Comparison of ENCODE assay signal across 36 cellular contexts in genomic region chr11:90717522-90717921, GRCh38.
"Had no signal": no experiment of that assay in that cellular context is flagged by ENCODE, and none has a peak within 500 bp of the region (broad histone marks: within the 10 kb centered on the region; RNA-seq: fewer than 3 reads in every experiment).

No MANE protein-coding gene starts in this region.

- H3K4me3 Mint-ChIP-seq: activated CD4-positive, alpha-beta memory T cell treated with anti-CD3 and anti-CD28 coated beads, Interleukin-2, amount 10 ng/mL, durations not matched to agents 7 days and 5 days; activated CD4-positive, alpha-beta T cell treated with anti-CD3 and anti-CD28 coated beads for 36 hours; activated CD4-positive, alpha-beta T cell treated with anti-CD3 and anti-CD28 coated beads, Interleukin-2, amount 10 ng/mL, durations not matched to agents 7 days and 5 days; activated CD8-positive, alpha-beta memory T cell treated with anti-CD3 and anti-CD28 coated beads, Interleukin-2, amount 10 ng/mL, durations not matched to agents 7 days and 5 days; activated CD8-positive, alpha-beta T cell treated with anti-CD3 and anti-CD28 coated beads, Interleukin-2, amount 10 ng/mL, durations not matched to agents 7 days and 5 days; activated naive CD4-positive, alpha-beta T cell treated with anti-CD3 and anti-CD28 coated beads, Interleukin-2, amount 10 ng/mL, durations not matched to agents 7 days and 5 days; activated naive CD4-positive, alpha-beta T cell treated with anti-CD3 and anti-CD28 coated beads, Interleukin-2, amount 50 U/mL, for 24 hours; activated naive CD8-positive, alpha-beta T cell; activated naive CD8-positive, alpha-beta T cell treated with anti-CD3 and anti-CD28 coated beads, Interleukin-2, amount 10 ng/mL, durations not matched to agents 7 days and 5 days; activated naive CD8-positive, alpha-beta T cell treated with anti-CD3 and anti-CD28 coated beads, Interleukin-2, amount 50 U/mL, for 24 hours; activated T-cell treated with anti-CD3 and anti-CD28 coated beads, Interleukin-2, amount 50 U/mL, for 24 hours; brain; central memory CD8-positive, alpha-beta T cell; T-helper 1 cell treated with Interleukin-12 subunit alpha and Interleukin-12 subunit beta and Interleukin-4 antibody, amounts not matched to agents 30 μg/mL and 1 μg/mL, for 36 hours; T-helper 2 cell treated with Interferon-gamma antibody and Interleukin-4, amounts not matched to agents 5 μg/mL and 100 μg/mL, for 36 hours had no signal

- H3K4me1 Mint-ChIP-seq: activated CD4-positive, alpha-beta memory T cell treated with anti-CD3 and anti-CD28 coated beads, Interleukin-2, amount 10 ng/mL, durations not matched to agents 7 days and 5 days; activated CD4-positive, alpha-beta T cell treated with anti-CD3 and anti-CD28 coated beads for 36 hours; activated CD4-positive, alpha-beta T cell treated with anti-CD3 and anti-CD28 coated beads, Interleukin-2, amount 10 ng/mL, durations not matched to agents 7 days and 5 days; activated CD8-positive, alpha-beta memory T cell treated with anti-CD3 and anti-CD28 coated beads, Interleukin-2, amount 10 ng/mL, durations not matched to agents 7 days and 5 days; activated naive CD4-positive, alpha-beta T cell treated with anti-CD3 and anti-CD28 coated beads, Interleukin-2, amount 10 ng/mL, durations not matched to agents 7 days and 5 days; activated naive CD4-positive, alpha-beta T cell treated with anti-CD3 and anti-CD28 coated beads, Interleukin-2, amount 50 U/mL, for 24 hours; activated naive CD8-positive, alpha-beta T cell treated with anti-CD3 and anti-CD28 coated beads, Interleukin-2, amount 10 ng/mL, durations not matched to agents 7 days and 5 days; activated naive CD8-positive, alpha-beta T cell treated with anti-CD3 and anti-CD28 coated beads, Interleukin-2, amount 50 U/mL, for 24 hours; brain; central memory CD8-positive, alpha-beta T cell had no signal

- H3K36me3 ChIP-seq: ascending aorta, cardiac muscle cell had no signal

- H3K27me3 Mint-ChIP-seq: activated CD4-positive, alpha-beta memory T cell treated with anti-CD3 and anti-CD28 coated beads, Interleukin-2, amount 10 ng/mL, durations not matched to agents 7 days and 5 days; activated CD4-positive, alpha-beta T cell treated with anti-CD3 and anti-CD28 coated beads for 36 hours; activated CD4-positive, alpha-beta T cell treated with anti-CD3 and anti-CD28 coated beads, Interleukin-2, amount 10 ng/mL, durations not matched to agents 7 days and 5 days; activated CD8-positive, alpha-beta memory T cell treated with anti-CD3 and anti-CD28 coated beads, Interleukin-2, amount 10 ng/mL, durations not matched to agents 7 days and 5 days; activated naive CD4-positive, alpha-beta T cell treated with anti-CD3 and anti-CD28 coated beads, Interleukin-2, amount 10 ng/mL, durations not matched to agents 7 days and 5 days; activated naive CD4-positive, alpha-beta T cell treated with anti-CD3 and anti-CD28 coated beads, Interleukin-2, amount 50 U/mL, for 24 hours; activated naive CD8-positive, alpha-beta T cell; activated naive CD8-positive, alpha-beta T cell treated with anti-CD3 and anti-CD28 coated beads, Interleukin-2, amount 10 ng/mL, durations not matched to agents 7 days and 5 days; activated naive CD8-positive, alpha-beta T cell treated with anti-CD3 and anti-CD28 coated beads, Interleukin-2, amount 50 U/mL, for 24 hours; activated T-cell treated with anti-CD3 and anti-CD28 coated beads, Interleukin-2, amount 50 U/mL, for 24 hours; brain; central memory CD8-positive, alpha-beta T cell had no signal

- H3K27ac Mint-ChIP-seq: activated CD4-positive, alpha-beta memory T cell treated with anti-CD3 and anti-CD28 coated beads, Interleukin-2, amount 10 ng/mL, durations not matched to agents 7 days and 5 days; activated CD4-positive, alpha-beta T cell treated with anti-CD3 and anti-CD28 coated beads for 36 hours; activated CD4-positive, alpha-beta T cell treated with anti-CD3 and anti-CD28 coated beads, Interleukin-2, amount 10 ng/mL, durations not matched to agents 7 days and 5 days; activated CD8-positive, alpha-beta memory T cell treated with anti-CD3 and anti-CD28 coated beads, Interleukin-2, amount 10 ng/mL, durations not matched to agents 7 days and 5 days; activated CD8-positive, alpha-beta T cell treated with anti-CD3 and anti-CD28 coated beads, Interleukin-2, amount 10 ng/mL, durations not matched to agents 7 days and 5 days; activated naive CD4-positive, alpha-beta T cell treated with anti-CD3 and anti-CD28 coated beads, Interleukin-2, amount 10 ng/mL, durations not matched to agents 7 days and 5 days; activated naive CD4-positive, alpha-beta T cell treated with anti-CD3 and anti-CD28 coated beads, Interleukin-2, amount 50 U/mL, for 24 hours; activated naive CD8-positive, alpha-beta T cell; activated naive CD8-positive, alpha-beta T cell treated with anti-CD3 and anti-CD28 coated beads, Interleukin-2, amount 10 ng/mL, durations not matched to agents 7 days and 5 days; activated naive CD8-positive, alpha-beta T cell treated with anti-CD3 and anti-CD28 coated beads, Interleukin-2, amount 50 U/mL, for 24 hours; activated T-cell treated with anti-CD3 and anti-CD28 coated beads, Interleukin-2, amount 50 U/mL, for 24 hours; activated T-helper 2 cell treated with anti-CD3 and anti-CD28 coated beads, Interferon-gamma antibody, Interleukin-2, Interleukin-4, amounts not matched to agents 10 μg/mL and 5 μg/mL and 100 μg/mL, durations not matched to agents 14 hours and 24 hours and 36 hours; brain; T-helper 1 cell treated with Interleukin-12 subunit alpha and Interleukin-12 subunit beta and Interleukin-4 antibody, amounts not matched to agents 30 μg/mL and 1 μg/mL, for 36 hours; T-helper 2 cell treated with Interferon-gamma antibody and Interleukin-4, amounts not matched to agents 5 μg/mL and 100 μg/mL, for 36 hours had no signal

- DNase-seq: activated CD4-positive, alpha-beta memory T cell treated with anti-CD3 and anti-CD28 coated beads, Interleukin-2, amount 10 ng/mL, durations not matched to agents 7 days and 5 days; activated CD4-positive, alpha-beta T cell treated with anti-CD3 and anti-CD28 coated beads for 1 hour; activated CD4-positive, alpha-beta T cell treated with anti-CD3 and anti-CD28 coated beads for 36 hours; activated CD4-positive, alpha-beta T cell treated with anti-CD3 and anti-CD28 coated beads for 48 hours; activated CD4-positive, alpha-beta T cell treated with anti-CD3 and anti-CD28 coated beads, Interleukin-2, amount 10 ng/mL, durations not matched to agents 7 days and 5 days; activated CD4-positive, alpha-beta T cell treated with anti-CD3 and anti-CD28 coated beads, Interleukin-2, amount 50 U/mL, for 48 hours; activated CD4-positive, CD25-positive, alpha-beta regulatory T cell; activated CD8-positive, alpha-beta memory T cell treated with anti-CD3 and anti-CD28 coated beads for 24 hours; activated CD8-positive, alpha-beta memory T cell treated with anti-CD3 and anti-CD28 coated beads, Interleukin-2, amount 10 ng/mL, durations not matched to agents 7 days and 5 days; activated CD8-positive, alpha-beta memory T cell treated with anti-CD3 and anti-CD28 coated beads, Interleukin-2, amount 50 U/mL, for 48 hours; activated CD8-positive, alpha-beta T cell treated with anti-CD3 and anti-CD28 coated beads, Interleukin-2, amount 10 ng/mL, durations not matched to agents 7 days and 5 days; activated effector memory CD4-positive, alpha-beta T cell treated with Interleukin-2 at 50 U/mL for 16 hours; activated gamma-delta T cell; activated naive CD4-positive, alpha-beta T cell treated with anti-CD3 and anti-CD28 coated beads, Interleukin-2, amount 10 ng/mL, durations not matched to agents 7 days and 5 days; activated naive CD4-positive, alpha-beta T cell treated with Interleukin-2 at 50 U/mL for 16 hours; activated naive CD8-positive, alpha-beta T cell treated with anti-CD3 and anti-CD28 coated beads, Interleukin-2, amount 10 ng/mL, durations not matched to agents 7 days and 5 days; activated naive CD8-positive, alpha-beta T cell treated with anti-CD3 and anti-CD28 coated beads, Interleukin-2, amount 50 U/mL, for 24 hours; activated T-cell treated with anti-CD3 and anti-CD28 coated beads, Interleukin-2, amount 50 U/mL, for 24 hours; activated T-cell treated with anti-CD3 and anti-CD28 coated beads, Interleukin-2, amount 50 U/mL, for 48 hours; amygdala; anterior cingulate cortex; caudate nucleus; cerebellar nuclear complex; T-helper 2 cell; T-helper 9 cell had no signal

- H3K27me3 ChIP-seq: ascending aorta, cardiac muscle cell had no signal

- ATAC-seq: activated CD4-positive, alpha-beta T cell treated with anti-CD3 and anti-CD28 coated beads for 36 hours; activated CD4-positive, CD25-positive, alpha-beta regulatory T cell treated with anti-CD3 and anti-CD28 coated beads, Interleukin-2, amount 50 U/mL, for 24 hours; activated CD8-positive, alpha-beta memory T cell treated with anti-CD3 and anti-CD28 coated beads, Interleukin-2, amount 10 ng/mL, durations not matched to agents 7 days and 5 days; activated CD8-positive, alpha-beta T cell treated with anti-CD3 and anti-CD28 coated beads, Interleukin-2, amount 10 ng/mL, durations not matched to agents 7 days and 5 days; activated naive CD8-positive, alpha-beta T cell treated with anti-CD3 and anti-CD28 coated beads, Interleukin-2, amount 50 U/mL, for 24 hours had no signal

- H3K4me1 ChIP-seq: ascending aorta had no signal

- H3K27ac ChIP-seq: ascending aorta, cardiac muscle cell, VCaP had no signal

- H3K4me3 ChIP-seq: ascending aorta, cardiac muscle cell had no signal

- H3K36me3 Mint-ChIP-seq: activated CD8-positive, alpha-beta memory T cell treated with anti-CD3 and anti-CD28 coated beads, Interleukin-2, amount 10 ng/mL, durations not matched to agents 7 days and 5 days; activated naive CD4-positive, alpha-beta T cell treated with anti-CD3 and anti-CD28 coated beads, Interleukin-2, amount 10 ng/mL, durations not matched to agents 7 days and 5 days; activated naive CD4-positive, alpha-beta T cell treated with anti-CD3 and anti-CD28 coated beads, Interleukin-2, amount 50 U/mL, for 24 hours; activated naive CD8-positive, alpha-beta T cell; activated naive CD8-positive, alpha-beta T cell treated with anti-CD3 and anti-CD28 coated beads, Interleukin-2, amount 10 ng/mL, durations not matched to agents 7 days and 5 days; brain had no signal
